In the genomic region with DNA sequence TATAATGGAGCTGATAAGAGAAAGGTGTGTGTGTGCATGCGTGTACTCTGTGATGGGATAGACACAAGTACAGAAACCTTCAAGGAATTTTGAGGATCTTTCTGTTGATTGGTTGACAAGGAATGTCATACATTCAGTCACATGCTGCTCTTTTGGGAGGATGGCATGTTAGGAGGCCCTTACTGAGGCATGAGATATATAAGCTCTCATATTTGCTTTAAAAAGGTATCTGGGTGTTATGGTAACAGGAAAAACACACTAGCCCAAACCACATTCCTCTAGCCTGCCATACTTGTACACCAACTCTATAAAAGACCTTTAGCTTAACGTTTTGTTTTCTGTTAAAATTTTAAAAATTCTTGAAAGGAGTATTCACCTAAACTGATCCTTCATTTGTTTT, we compare ENCODE assay signal across 14 cellular contexts.
DNase-seq lines count a peak whose midpoint lies in the region; TF ChIP-seq lines count a peak whose summit lies in the region.
"Had no signal": no experiment of that assay in that cellular context is flagged by ENCODE, and none has a peak within 500 bp of the region (broad histone marks: within the 10 kb centered on the region; RNA-seq: fewer than 3 reads in every experiment).

No MANE protein-coding gene starts in this region.

- in situ Hi-C loops in mammary epithelial cell (cut with MboI; ENCODE audit: low sequenced_read_pairs in 2 of 2) (no loop called here), G401 (cut with HindIII; ENCODE audit: low sequenced_read_pairs) (no loop called here)

- H3K27me3 ChIP-seq in mammary epithelial cell (ENCODE audit: insufficient read depth, low read length) (no peaks in the 10 kb centered on the region), hepatocyte (no peaks in the 10 kb centered on the region), suprapubic skin (no peaks in the 10 kb centered on the region)

- WGBS in mammary epithelial cell (ENCODE audit: low coverage, missing lambda C conversion rate): 77% methylated on average over 2 of the region's 2 CpGs
- WGBS in hepatocyte (ENCODE audit: low lambda C conversion rate, missing lambda C conversion rate): 79% methylated on average over 2 of the region's 2 CpGs
- WGBS in suprapubic skin: 61% methylated on average over 2 of the region's 2 CpGs

- H3K27ac ChIP-seq in mammary epithelial cell (ENCODE audit: insufficient read depth, low read depth, low read length) (peak overlapping the region; percentile 99), hepatocyte (peak overlapping the region; percentile 32), suprapubic skin (peak overlapping the region; percentile 75)
- H3K27ac ChIP-seq: C4-2B had no signal

- no peaks in the 10 kb centered on the region for H3K79me2 ChIP-seq in mammary epithelial cell (ENCODE audit: insufficient read depth, low read length)
- no peaks in the 10 kb centered on the region for H3K79me2 ChIP-seq in hepatocyte

- DNase-seq in M059J (ENCODE audit: low read depth): peak; percentile 40
- peak; percentile 42 for DNase-seq in mammary epithelial cell
- DNase-seq in hepatocyte (ENCODE audit: low spot score): no peak
- DNase-seq in suprapubic skin (ENCODE audit: low spot score in 2 of 2): no peak
- DNase-seq in NCI-H2029 (lab: John Stamatoyannopoulos, UW): no peak
- DNase-seq in G401 (ENCODE audit: low spot score): no peak
- DNase-seq in MV-4-11 (lab: John Stamatoyannopoulos, UW): no peak
- DNase-seq: GOT3; Karpas-422; NCI-H1105 treated with DMSO at 0.1 percent for 48 hours; NCI-H187; NCI-H446; NK-92 treated with Interleukin-12 subunit alpha and Interleukin-12 subunit beta, amount 100 ng/mL, for 24 hours had no signal

- intact Hi-C loops in mammary epithelial cell (cut with micrococcal nuclease): loop anchor here (1.0 to 2.0 kb wide), 4 partner anchors 21 to 73 kb away; a partner anchor contains a TSS

- peak overlapping the region; percentile 82 for H3K9ac ChIP-seq in mammary epithelial cell (ENCODE audit: insufficient read depth, low read length)

- TSS peak; percentile 90 for BruUV-seq in mammary epithelial cell (replicated peaks; lab: Mats Ljungman, UMichigan)

- peak overlapping the region; percentile 61 for H3K4me2 ChIP-seq in mammary epithelial cell (ENCODE audit: insufficient read depth, low read depth, low read length)
- H3K4me2 ChIP-seq in hepatocyte: no peak overlapping the region

- no peaks in the 10 kb centered on the region for H4K20me1 ChIP-seq in mammary epithelial cell (ENCODE audit: insufficient read depth, low read length)
- H4K20me1 ChIP-seq in hepatocyte (ENCODE audit: insufficient read depth, poor library complexity, severe bottlenecking): no peaks in the 10 kb centered on the region

- peaks cover 2% of the 10 kb centered on the region for H3K9me3 ChIP-seq in mammary epithelial cell (replicated peaks; ENCODE audit: insufficient read depth, low read length)
- H3K9me3 ChIP-seq in hepatocyte (ENCODE audit: low read depth): no peaks in the 10 kb centered on the region
- H3K9me3 ChIP-seq in suprapubic skin: no peaks in the 10 kb centered on the region

- no peak for TF ChIP-seq POLR2A in suprapubic skin (IDR thresholded peaks at IDR 0.05)

- H3K4me1 ChIP-seq in mammary epithelial cell (ENCODE audit: insufficient read depth, low read length) (peaks cover 24% of the 10 kb centered on the region), hepatocyte (ENCODE audit: insufficient read depth) (no peaks in the 10 kb centered on the region), suprapubic skin (peaks cover 4% of the 10 kb centered on the region)

- no peak for TF ChIP-seq EP300 in suprapubic skin (IDR thresholded peaks at IDR 0.05)

- no peak overlapping the region for H3K4me3 ChIP-seq in mammary epithelial cell (replicated peaks in 1 of 3; ENCODE audit: insufficient read depth in 1 of 3, low read depth in 2 of 3, low read length in 3 of 3)
- H3K4me3 ChIP-seq in hepatocyte: no peak overlapping the region
- H3K4me3 ChIP-seq in suprapubic skin: no peak overlapping the region

- no peaks in the 10 kb centered on the region for H3K36me3 ChIP-seq in mammary epithelial cell (ENCODE audit: insufficient read depth, low read length)
- H3K36me3 ChIP-seq in hepatocyte (replicated peaks; ENCODE audit: insufficient read depth, low read depth): no peaks in the 10 kb centered on the region
- no peaks in the 10 kb centered on the region for H3K36me3 ChIP-seq in suprapubic skin

- CTCF ChIA-PET in mammary epithelial cell (lab: Charles Lee; ENCODE audit: low non-redundant PET): interaction anchor here (0.7 kb wide), 1 partner anchor 130 kb away, joined by 5 read pairs; no protein-coding TSS in a partner anchor

- no peaks in the 10 kb centered on the region for H3K9me2 ChIP-seq in hepatocyte (replicated peaks; ENCODE audit: insufficient read depth)

- peak overlapping the region; percentile 30 for H2AFZ ChIP-seq in mammary epithelial cell (ENCODE audit: low read depth, low read length)
- no peak overlapping the region for H2AFZ ChIP-seq in hepatocyte

- TF ChIP-seq CTCF in mammary epithelial cell (conservative IDR thresholded peaks at IDR 0.05 in 1 of 2, IDR thresholded peaks at IDR 0.05 in 1 of 2; ENCODE audit: extremely low read depth in 1 of 2, insufficient read depth in 1 of 2, low read depth in 1 of 2, low read length in 2 of 2): no peak
- no peak for TF ChIP-seq CTCF in hepatocyte (IDR thresholded peaks at IDR 0.05; ENCODE audit: poor library complexity)
- TF ChIP-seq CTCF in suprapubic skin (IDR thresholded peaks at IDR 0.05): no peak

- dilution Hi-C loops in mammary epithelial cell (cut with HindIII; ENCODE audit: low sequenced_read_pairs): no loop called here

Comparison
In these comparisons a context has a peak if more than half of its experiments do, and no peak if none do; other contexts are left out.
1. DNase-seq: peak in M059J (single experiment) and mammary epithelial cell (single experiment); none in hepatocyte (single experiment), suprapubic skin (0 of 2), NCI-H2029 (single experiment), G401 (single experiment) and MV-4-11 (single experiment).
2. H3K27ac ChIP-seq: peak in every context shown above with its lines; median percentile 99 in mammary epithelial cell; 75 in suprapubic skin; 32 in hepatocyte.